ENCODE assay signal across 26 cellular contexts in the genomic region with DNA sequence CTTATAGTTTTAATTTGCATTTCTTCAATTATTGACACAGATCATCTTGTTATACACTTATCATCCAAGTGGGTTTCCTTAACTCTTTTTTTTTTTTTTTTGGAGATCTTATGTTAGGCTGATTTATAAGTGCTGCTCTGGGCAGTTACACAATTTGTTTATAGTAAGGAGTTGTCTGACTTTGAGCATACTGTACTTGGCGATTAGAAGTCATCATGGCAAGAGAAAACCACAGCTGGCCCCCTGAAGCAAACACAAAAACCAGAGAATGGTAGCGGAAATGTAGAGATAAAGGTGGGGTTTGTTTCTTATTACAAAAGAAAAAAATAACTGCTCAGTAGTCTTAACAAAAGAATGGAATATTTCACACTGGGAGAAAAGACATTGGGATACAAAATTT.
"Had no signal": no experiment of that assay in that cellular context is flagged by ENCODE, and none has a peak within 500 bp of the region (broad histone marks: within the 10 kb centered on the region; RNA-seq: fewer than 3 reads in every experiment).

No MANE protein-coding gene starts in this region.

- ATAC-seq: esophagus mucosa; heart right ventricle; left cardiac atrium; naive thymus-derived CD4-positive, alpha-beta T cell; sciatic nerve; stimulated activated effector memory CD8-positive, alpha-beta T cell treated with anti-CD3 and anti-CD28 coated beads, Interleukin-12 subunit alpha, Interleukin-12 subunit beta, amount 100 ng/mL, for 72 hours had no signal

- H2AFZ ChIP-seq: neural progenitor cell had no signal

- H3K9ac ChIP-seq: neural progenitor cell had no signal

- H3K4me2 ChIP-seq: neural progenitor cell had no signal

- H3K27ac ChIP-seq: colonic mucosa, epithelial cell of prostate, heart right ventricle, left lung, neural progenitor cell, prostate gland, right atrium auricular region, stomach, thyroid gland, vagina had no signal

- H3K36me3 ChIP-seq: colonic mucosa, neural progenitor cell, prostate gland had no signal

- H3K9me3 ChIP-seq: colonic mucosa, heart right ventricle, left lung, prostate gland, right atrium auricular region, stomach, thyroid gland, vagina had no signal

- FAIRE-seq: islet of Langerhans had no signal

- H3K4me1 ChIP-seq: colonic mucosa, left lung, neural progenitor cell, prostate gland, stomach, thyroid gland had no signal

- H3K27me3 ChIP-seq: colonic mucosa, heart right ventricle, left lung, neural progenitor cell, right atrium auricular region, stomach, thyroid gland, vagina had no signal

- DNase-seq: colonic mucosa; effector CD8-positive, alpha-beta T cell; endodermal cell; foreskin melanocyte; glutamatergic neuron; heart right ventricle; left cardiac atrium; left lung; mesendoderm; midbrain; naive thymus-derived CD4-positive, alpha-beta T cell; stimulated activated CD4-positive, alpha-beta T cell treated with anti-CD3 and anti-CD28 coated beads, Interleukin-2, amount 100 ng/mL, for 24 hours; stimulated activated CD4-positive, alpha-beta T cell treated with anti-CD3 and anti-CD28 coated beads, Interleukin-4, amount 100 ng/mL, for 24 hours; stimulated activated naive CD4-positive, alpha-beta T cell treated with Interleukin-2 at 50 U/mL for 16 hours; stomach; trophoblast cell had no signal

- H3K4me3 ChIP-seq: colonic mucosa, heart right ventricle, left lung, neural progenitor cell, prostate gland, right atrium auricular region, stomach, thyroid gland, vagina had no signal
